ENCODE assay signal across 25 cellular contexts in the genomic region with DNA sequence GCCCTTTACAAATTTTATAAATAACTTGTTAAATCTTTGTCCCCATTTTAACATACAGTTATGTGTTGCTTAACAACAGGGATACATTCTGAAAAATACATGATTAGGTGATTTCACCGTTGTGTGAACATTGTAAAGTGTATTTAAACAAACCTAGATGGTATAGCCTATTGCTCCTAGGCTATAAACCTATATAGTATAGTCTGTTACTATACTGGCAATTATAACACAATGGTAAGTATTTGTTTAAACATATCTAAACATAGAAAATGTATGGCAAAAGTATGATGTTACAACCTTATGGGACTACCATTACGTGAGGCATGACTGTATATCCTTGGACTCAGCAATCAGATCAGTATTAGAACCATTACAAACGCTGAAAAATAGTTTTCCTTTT.
"Had no signal": no experiment of that assay in that cellular context is flagged by ENCODE, and none has a peak within 500 bp of the region (broad histone marks: within the 10 kb centered on the region; RNA-seq: fewer than 3 reads in every experiment).

No MANE protein-coding gene starts in this region.

- H3K4me3 Mint-ChIP-seq: activated CD4-positive, alpha-beta T cell treated with anti-CD3 and anti-CD28 coated beads, Interleukin-2, amount 10 ng/mL, durations not matched to agents 7 days and 5 days; activated CD8-positive, alpha-beta T cell treated with anti-CD3 and anti-CD28 coated beads for 36 hours; activated naive CD8-positive, alpha-beta T cell treated with anti-CD3 and anti-CD28 coated beads, Interleukin-2, amount 10 ng/mL, durations not matched to agents 7 days and 5 days; activated T-cell treated with anti-CD3 and anti-CD28 coated beads, Interleukin-2, amount 50 U/mL, for 4 hours; activated T-helper 17 cell treated with anti-CD3 and anti-CD28 coated beads, Interleukin-2, amount 50 U/mL, for 72 hours; brain; central memory CD8-positive, alpha-beta T cell; effector memory CD8-positive, alpha-beta T cell; WTC11 had no signal

- H3K27me3 Mint-ChIP-seq: activated CD4-positive, alpha-beta T cell treated with anti-CD3 and anti-CD28 coated beads, Interleukin-2, amount 10 ng/mL, durations not matched to agents 7 days and 5 days; activated CD8-positive, alpha-beta T cell treated with anti-CD3 and anti-CD28 coated beads for 36 hours; activated naive CD8-positive, alpha-beta T cell treated with anti-CD3 and anti-CD28 coated beads, Interleukin-2, amount 10 ng/mL, durations not matched to agents 7 days and 5 days; activated T-helper 17 cell treated with anti-CD3 and anti-CD28 coated beads, Interleukin-2, amount 50 U/mL, for 72 hours; brain; central memory CD8-positive, alpha-beta T cell; effector memory CD8-positive, alpha-beta T cell had no signal

- H3K27ac Mint-ChIP-seq: activated CD4-positive, alpha-beta T cell treated with anti-CD3 and anti-CD28 coated beads, Interleukin-2, amount 10 ng/mL, durations not matched to agents 7 days and 5 days; activated naive CD8-positive, alpha-beta T cell treated with anti-CD3 and anti-CD28 coated beads, Interleukin-2, amount 10 ng/mL, durations not matched to agents 7 days and 5 days had no signal

- H3K9me3 Mint-ChIP-seq: activated CD4-positive, alpha-beta T cell treated with anti-CD3 and anti-CD28 coated beads, Interleukin-2, amount 10 ng/mL, durations not matched to agents 7 days and 5 days; activated CD8-positive, alpha-beta T cell treated with anti-CD3 and anti-CD28 coated beads for 36 hours; activated naive CD4-positive, alpha-beta T cell treated with anti-CD3 and anti-CD28 coated beads, Interleukin-2, amount 50 U/mL, for 72 hours; activated naive CD8-positive, alpha-beta T cell treated with anti-CD3 and anti-CD28 coated beads, Interleukin-2, amount 10 ng/mL, durations not matched to agents 7 days and 5 days; activated T-cell treated with anti-CD3 and anti-CD28 coated beads, Interleukin-2, amount 50 U/mL, for 4 hours; activated T-helper 17 cell treated with anti-CD3 and anti-CD28 coated beads, Interleukin-2, amount 50 U/mL, for 72 hours; central memory CD8-positive, alpha-beta T cell; effector memory CD8-positive, alpha-beta T cell; WTC11 had no signal

- ATAC-seq: activated CD8-positive, alpha-beta T cell treated with anti-CD3 and anti-CD28 coated beads for 36 hours; activated naive CD4-positive, alpha-beta T cell treated with anti-CD3 and anti-CD28 coated beads, Interleukin-2, amount 50 U/mL, for 72 hours; activated T-cell treated with anti-CD3 and anti-CD28 coated beads, Interleukin-2, amount 50 U/mL, for 4 hours; activated T-helper 17 cell treated with anti-CD3 and anti-CD28 coated beads, Interleukin-2, amount 50 U/mL, for 72 hours; effector memory CD8-positive, alpha-beta T cell; foreskin keratinocyte; gastrocnemius medialis; heart left ventricle; WTC11 had no signal

- DNase-seq: activated CD4-positive, alpha-beta T cell treated with anti-CD3 and anti-CD28 coated beads for 1 hour; activated CD4-positive, alpha-beta T cell treated with anti-CD3 and anti-CD28 coated beads for 4 hours; activated CD4-positive, alpha-beta T cell treated with anti-CD3 and anti-CD28 coated beads, Interleukin-2, amount 10 ng/mL, durations not matched to agents 7 days and 5 days; activated CD4-positive, alpha-beta T cell treated with anti-CD3 and anti-CD28 coated beads, Interleukin-2, amount 50 U/mL, for 4 hours; activated CD8-positive, alpha-beta T cell treated with anti-CD3 and anti-CD28 coated beads for 36 hours; activated effector memory CD4-positive, alpha-beta T cell treated with Interleukin-2 at 50 U/mL for 16 hours; activated gamma-delta T cell treated with Interleukin-2 at 50 U/mL for 16 hours; activated naive CD4-positive, alpha-beta T cell treated with Interleukin-2 at 50 U/mL for 16 hours; activated naive CD8-positive, alpha-beta T cell treated with anti-CD3 and anti-CD28 coated beads, Interleukin-2, amount 10 ng/mL, durations not matched to agents 7 days and 5 days; activated T-cell treated with anti-CD3 and anti-CD28 coated beads, Interleukin-2, amount 50 U/mL, for 4 hours; cortex of kidney; dermis blood vessel endothelial cell; effector CD4-positive, alpha-beta T cell; effector memory CD8-positive, alpha-beta T cell; erythroblast; foreskin keratinocyte; gastrocnemius medialis; glutamatergic neuron; heart left ventricle; T-helper 2 cell had no signal
